In the genomic region with DNA sequence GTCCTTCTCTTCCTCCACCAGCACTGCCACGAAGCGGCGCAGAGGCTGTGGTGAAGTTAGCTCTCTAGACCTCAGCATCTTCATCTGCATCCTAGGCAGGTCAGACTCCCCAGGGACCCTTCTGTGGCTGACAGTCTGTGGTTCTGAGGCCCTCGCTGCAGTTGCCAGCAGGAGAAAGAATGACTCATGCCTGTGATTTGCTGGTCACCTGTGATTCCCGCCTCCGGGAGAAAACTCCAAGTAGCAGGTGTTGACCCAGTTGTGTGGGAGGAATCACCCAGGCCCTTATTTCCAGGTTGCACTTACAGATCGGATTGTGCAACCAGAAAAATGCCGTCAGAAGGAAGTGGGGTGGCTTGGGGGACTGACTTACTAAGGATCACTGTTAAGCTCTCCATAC, we compare ENCODE assay signal across 10 cellular contexts.
A peak's percentile ranks its signal among the peaks of the same experiment; 100 is the strongest.
DNase-seq lines count a peak whose midpoint lies in the region; ATAC-seq and TF ChIP-seq lines count a peak whose summit lies in the region.
"Had no signal": no experiment of that assay in that cellular context is flagged by ENCODE, and none has a peak within 500 bp of the region (broad histone marks: within the 10 kb centered on the region; RNA-seq: fewer than 3 reads in every experiment).

No MANE protein-coding gene starts in this region.

- H3K4me2 ChIP-seq in neural progenitor cell, result no peak overlapping the region

- no peak overlapping the region for H2AFZ ChIP-seq in neural progenitor cell (replicated peaks)

- H3K4me3 ChIP-seq in neural progenitor cell, result no peak overlapping the region

- H3K9me3 Mint-ChIP-seq in neural progenitor cell, result no peaks in the 10 kb centered on the region
- H3K9me3 Mint-ChIP-seq in T-helper 2 cell treated with Interferon-gamma antibody and Interleukin-4, amounts not matched to agents 5 μg/mL and 100 μg/mL, for 36 hours, result no peaks in the 10 kb centered on the region
- H3K9me3 Mint-ChIP-seq: nephron had no signal

- H3K27me3 Mint-ChIP-seq in neural progenitor cell (ENCODE audit: insufficient read depth, low read depth), result peaks cover 12% of the 10 kb centered on the region
- H3K27me3 Mint-ChIP-seq in T-helper 2 cell treated with Interferon-gamma antibody and Interleukin-4, amounts not matched to agents 5 μg/mL and 100 μg/mL, for 36 hours (ENCODE audit: low read depth), result no peaks in the 10 kb centered on the region

- ATAC-seq in HG02759 (IDR thresholded peaks at IDR 0.05; ENCODE audit: unreplicated experiment) (peak; percentile 74), left ventricle myocardium superior (no peak)

- H3K4me3 Mint-ChIP-seq in neural progenitor cell, result no peak overlapping the region
- no peak overlapping the region for H3K4me3 Mint-ChIP-seq in T-helper 2 cell treated with Interferon-gamma antibody and Interleukin-4, amounts not matched to agents 5 μg/mL and 100 μg/mL, for 36 hours
- H3K4me3 Mint-ChIP-seq: nephron had no signal

- H3K27ac ChIP-seq in neural progenitor cell, result no peak overlapping the region

- no peaks in the 10 kb centered on the region for H3F3A ChIP-seq in neural progenitor cell (ENCODE audit: low read depth)

- no peaks in the 10 kb centered on the region for H4K20me1 ChIP-seq in neural progenitor cell (ENCODE audit: low read depth)

- H3K36me3 Mint-ChIP-seq in neural progenitor cell, result no peaks in the 10 kb centered on the region
- H3K36me3 Mint-ChIP-seq in T-helper 2 cell treated with Interferon-gamma antibody and Interleukin-4, amounts not matched to agents 5 μg/mL and 100 μg/mL, for 36 hours (ENCODE audit: low read depth), result peaks cover 20% of the 10 kb centered on the region

- H3K36me3 ChIP-seq in neural progenitor cell, result no peaks in the 10 kb centered on the region

- peaks cover 9% of the 10 kb centered on the region for H3K4me1 ChIP-seq in neural progenitor cell

- no peak overlapping the region for H3K9ac ChIP-seq in neural progenitor cell

- H3K79me2 ChIP-seq in neural progenitor cell (ENCODE audit: low read depth), result no peaks in the 10 kb centered on the region

- peaks cover 54% of the 10 kb centered on the region for H3K4me1 Mint-ChIP-seq in neural progenitor cell
- peaks cover 11% of the 10 kb centered on the region for H3K4me1 Mint-ChIP-seq in T-helper 2 cell treated with Interferon-gamma antibody and Interleukin-4, amounts not matched to agents 5 μg/mL and 100 μg/mL, for 36 hours (ENCODE audit: low read depth)

- H3K27ac Mint-ChIP-seq in neural progenitor cell, result peak overlapping the region; percentile 53
- no peak overlapping the region for H3K27ac Mint-ChIP-seq in T-helper 2 cell treated with Interferon-gamma antibody and Interleukin-4, amounts not matched to agents 5 μg/mL and 100 μg/mL, for 36 hours

- DNase-seq in DMS153 (lab: John Stamatoyannopoulos, UW) (peak; percentile 41), DMS153 treated with DMSO at 0.1 percent for 48 hours (lab: John Stamatoyannopoulos, UW; ENCODE audit: unreplicated experiment) (no peak), NCI-H526 treated with DMSO at 0.1 percent for 48 hours (lab: John Stamatoyannopoulos, UW) (peak; percentile 19), neural progenitor cell (ENCODE audit: low spot score) (no peak), left ventricle myocardium superior (no peak), NAMALWA (ENCODE audit: low spot score) (no peak)
- DNase-seq in T-helper 2 cell treated with Interferon-gamma antibody and Interleukin-4, amounts not matched to agents 5 μg/mL and 100 μg/mL, for 36 hours (ENCODE audit: low spot score), result no peak
- DNase-seq: 8988T had no signal

- H3K27me3 ChIP-seq in neural progenitor cell, result no peaks in the 10 kb centered on the region

- intact Hi-C loops in left ventricle myocardium superior (cut with micrococcal nuclease), result no loop called here

- no peak for TF ChIP-seq CTCF in neural progenitor cell (IDR thresholded peaks at IDR 0.05)

- H3K9me3 ChIP-seq in neural progenitor cell (ENCODE audit: low read depth), result no peaks in the 10 kb centered on the region

Comparison
In these comparisons a context has a peak if more than half of its experiments do, and no peak if none do; other contexts are left out.
1. DNase-seq: peak in DMS153 (single experiment) and NCI-H526 treated with DMSO at 0.1 percent for 48 hours (single experiment); none in DMS153 treated with DMSO at 0.1 percent for 48 hours (single experiment), neural progenitor cell (single experiment), left ventricle myocardium superior (single experiment), T-helper 2 cell treated with Interferon-gamma antibody and Interleukin-4, amounts not matched to agents 5 μg/mL and 100 μg/mL, for 36 hours (single experiment) and NAMALWA (single experiment).